Comparison of ENCODE assay signal across 33 cellular contexts in genomic region chr16:1817276-1817589, GRCh38. TPM values are rescaled to one million over a fixed set of nuclear protein-coding genes. Genes with fewer than 3 reads are reported as not detected.
"Had no signal": no experiment of that assay in that cellular context is flagged by ENCODE, and none has a peak within 500 bp of the region (broad histone marks: within the 10 kb centered on the region; RNA-seq: fewer than 3 reads in every experiment).

No MANE protein-coding gene starts in this region.

- FAIRE-seq: TTC549 had no signal

- H3K27me3 ChIP-seq: brain microvascular endothelial cell, Peyer's patch, SJSA1 had no signal

- ATAC-seq: activated CD4-positive, alpha-beta T cell treated with anti-CD3 and anti-CD28 coated beads for 36 hours; activated CD4-positive, CD25-positive, alpha-beta regulatory T cell treated with anti-CD3 and anti-CD28 coated beads, Interleukin-2, amount 50 U/mL, for 24 hours; activated CD8-positive, alpha-beta T cell treated with anti-CD3 and anti-CD28 coated beads, Interleukin-2, amount 10 ng/mL, durations not matched to agents 7 days and 5 days; activated T-cell treated with anti-CD3 and anti-CD28 coated beads, Interleukin-2, amount 50 U/mL, for 4 hours; PC-3; WTC11 had no signal

- H3K9ac ChIP-seq: KMS-11, SK-N-SH had no signal

- DNase-seq: activated CD4-positive, alpha-beta T cell treated with anti-CD3 and anti-CD28 coated beads for 36 hours; activated CD4-positive, alpha-beta T cell treated with anti-CD3 and anti-CD28 coated beads, Interleukin-2, amount 10 ng/mL, durations not matched to agents 7 days and 5 days; activated CD4-positive, alpha-beta T cell treated with anti-CD3 and anti-CD28 coated beads, Interleukin-2, amount 50 U/mL, for 48 hours; activated CD8-positive, alpha-beta T cell treated with anti-CD3 and anti-CD28 coated beads, Interleukin-2, amount 10 ng/mL, durations not matched to agents 7 days and 5 days; activated effector memory CD4-positive, alpha-beta T cell treated with Interleukin-2 at 50 U/mL for 16 hours; activated naive CD4-positive, alpha-beta T cell treated with anti-CD3 and anti-CD28 coated beads, Interleukin-2, amount 10 ng/mL, durations not matched to agents 7 days and 5 days; activated naive CD8-positive, alpha-beta T cell treated with anti-CD3 and anti-CD28 coated beads for 36 hours; activated T-cell treated with anti-CD3 and anti-CD28 coated beads, Interleukin-2, amount 50 U/mL, for 4 hours; amniotic stem cell; brain microvascular endothelial cell; MM.1S; MV-4-11; NCI-H1092; NCI-H1436 treated with DMSO at 0.1 percent for 48 hours; NCI-H1694 treated with DMSO at 0.1 percent for 48 hours; NCI-H2029; NCI-H2171; NCI-H510A; NCI-H526; NCI-H748 treated with DMSO at 0.1 percent for 48 hours; NK-92 treated with Interleukin-12 subunit alpha and Interleukin-12 subunit beta, amount 100 ng/mL, for 24 hours; PC-3; RPMI8226; SHP77 treated with DMSO at 0.1 percent for 48 hours; SK-N-SH had no signal

- H3K4me3 ChIP-seq: Peyer's patch, SJSA1 had no signal

- H3K9me3 ChIP-seq: Peyer's patch, SJSA1, SK-N-SH had no signal

- H3K4me1 ChIP-seq: Peyer's patch, SJSA1 had no signal

- H3K4me2 ChIP-seq: KMS-11, SK-N-SH had no signal

- H3K27ac ChIP-seq: brain microvascular endothelial cell, KMS-11, Peyer's patch, SJSA1 had no signal

RNA-seq across cellular contexts. Expression of gene IGFALS, which starts 23.7 kb away (rescaled TPM):
- total RNA-seq: activated CD4-positive, alpha-beta T cell treated with anti-CD3 and anti-CD28 coated beads for 36 hours; activated naive CD8-positive, alpha-beta T cell treated with anti-CD3 and anti-CD28 coated beads for 36 hours; aorta; LHCN-M2; PC-3; SJSA1; WTC11 had no signal
